Comparison of ENCODE assay signal across 1 cellular context in the genomic region with DNA sequence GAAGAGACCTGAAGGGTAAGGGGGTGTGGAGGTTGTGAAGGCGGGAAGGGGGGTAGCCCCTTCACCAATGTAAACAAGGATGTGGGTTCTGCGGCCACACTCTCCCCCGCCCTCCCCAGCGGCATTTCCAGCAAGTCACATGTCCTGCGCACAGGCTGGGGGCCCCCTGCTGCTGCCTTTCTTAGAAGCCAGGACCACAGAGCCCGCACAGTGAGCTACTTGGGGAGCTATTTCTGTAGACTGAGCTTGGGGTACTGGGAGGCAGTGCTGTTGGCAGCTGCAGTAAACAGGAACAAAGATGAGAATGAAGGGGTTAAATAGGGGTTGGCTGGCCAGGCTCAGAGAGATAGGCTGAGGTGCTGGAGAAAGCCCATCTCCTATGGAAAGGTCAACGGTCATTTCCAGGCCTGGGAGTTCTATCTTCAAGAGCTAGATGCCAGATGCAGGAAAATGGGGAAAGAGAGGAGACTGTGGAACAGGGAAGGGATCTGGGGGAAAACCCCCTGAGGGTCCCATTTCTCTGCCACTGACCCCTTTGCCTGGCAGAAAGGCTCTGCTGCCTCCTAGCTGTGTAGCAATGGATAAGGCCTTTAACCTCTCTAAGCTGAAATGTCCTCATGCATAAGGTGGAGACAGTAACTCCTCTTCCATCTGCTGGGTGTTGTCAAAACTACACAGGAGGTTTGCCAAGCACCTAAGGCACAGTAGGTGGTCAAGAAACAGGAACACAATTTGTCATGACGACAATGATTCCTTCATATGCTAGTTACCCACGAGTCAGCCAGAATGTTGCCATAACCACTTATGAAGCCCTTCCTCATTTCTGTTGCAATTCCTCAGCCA.
TF ChIP-seq lines count a peak whose summit lies in the region.

No MANE protein-coding gene starts in this region.

TF ChIP-seq in H1, 55 proteins besides CTCF, POLR2A, EP300 and RAD21:
- TF ChIP-seq ASH2L (IDR thresholded peaks at IDR 0.05; ENCODE audit: low read length) = no peak
- no peak for TF ChIP-seq SRF (IDR thresholded peaks at IDR 0.05; ENCODE audit: low read depth, low read length)
- TF ChIP-seq KDM4A (IDR thresholded peaks at IDR 0.05; ENCODE audit: low read depth, low read length, severe bottlenecking) = no peak
- peak; percentile 1 to 54; a peak in 1 of 4 replicates for TF ChIP-seq SIN3A (conservative IDR thresholded peaks at IDR 0.05 in 1 of 2, IDR thresholded peaks at IDR 0.05 in 1 of 2; ENCODE audit: low read depth in 1 of 2, low read length in 2 of 2)
- no peak for TF ChIP-seq KDM1A (IDR thresholded peaks at IDR 0.05; ENCODE audit: borderline replicate concordance, low read length)
- TF ChIP-seq HDAC6 (IDR thresholded peaks at IDR 0.05; ENCODE audit: low read depth, low read length) = no peak
TF ChIP-seq in H1: peak in this region for 1.
